ENCODE assay signal across 21 cellular contexts in the genomic region with DNA sequence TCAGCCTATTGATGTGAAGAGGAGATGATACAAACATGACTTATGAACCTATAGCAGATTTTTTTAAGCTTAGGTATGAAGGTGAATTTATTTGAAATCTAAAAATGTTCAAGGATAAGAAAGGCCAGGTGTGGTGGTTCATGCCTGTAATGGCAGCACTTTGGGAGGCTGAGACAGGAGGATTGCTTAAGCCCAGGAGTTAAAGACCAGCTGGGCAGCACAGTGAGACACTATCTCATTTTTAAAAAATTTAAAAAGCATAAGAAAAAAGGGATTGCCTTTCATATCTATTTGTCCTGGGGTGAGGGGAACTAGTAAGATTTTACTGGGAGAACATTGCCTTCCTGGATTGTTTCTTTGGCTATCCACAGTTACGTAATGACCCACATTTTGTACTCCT.
"Had no signal": no experiment of that assay in that cellular context is flagged by ENCODE, and none has a peak within 500 bp of the region (broad histone marks: within the 10 kb centered on the region; RNA-seq: fewer than 3 reads in every experiment).

No MANE protein-coding gene starts in this region.

- DNase-seq: dermis blood vessel endothelial cell; dorsolateral prefrontal cortex; effector CD4-positive, alpha-beta T cell; effector memory CD4-positive, alpha-beta T cell; esophagus squamous epithelium; foreskin fibroblast; foreskin melanocyte; gastrocnemius medialis; glutamatergic neuron; head of caudate nucleus; heart right ventricle; hippocampal formation; left cardiac atrium; left lung; left ventricle myocardium superior; lower lobe of right lung; mesenchymal stem cell had no signal

- H3K4me3 Mint-ChIP-seq: mesothelial cell of epicardium had no signal

- H3K27ac ChIP-seq: coronary artery, epithelial cell of prostate, esophagus squamous epithelium, gastrocnemius medialis, heart right ventricle, left lung, lower lobe of right lung had no signal

- H3K4me3 ChIP-seq: coronary artery, dorsolateral prefrontal cortex, esophagus squamous epithelium, gastrocnemius medialis, heart right ventricle, left lung, lower lobe of right lung, mucosa of descending colon had no signal

- H3K9me3 ChIP-seq: esophagus squamous epithelium, gastrocnemius medialis, heart right ventricle, left lung, lower lobe of right lung, mucosa of descending colon had no signal

- H3K27me3 ChIP-seq: dorsolateral prefrontal cortex, esophagus squamous epithelium, gastrocnemius medialis, heart right ventricle, left lung had no signal

- H3K27ac Mint-ChIP-seq: mesothelial cell of epicardium had no signal

- H3K4me1 ChIP-seq: gastrocnemius medialis, heart right ventricle, left lung, lower lobe of right lung had no signal
